Comparison of ENCODE assay signal across 8 cellular contexts in genomic region chr9:38066167-38066906, GRCh38. TPM values are rescaled to one million over a fixed set of nuclear protein-coding genes. Genes with fewer than 3 reads are reported as not detected.
DNase-seq lines count a peak whose midpoint lies in the region; ATAC-seq and TF ChIP-seq lines count a peak whose summit lies in the region.

No MANE protein-coding gene starts in this region.

- H3K4me1 ChIP-seq in heart right ventricle (peaks cover 7 to 82% (median 72%) of the 10 kb centered on the region in 9 donors), right lobe of liver (peaks cover 0 to 49% (median 16%) of the 10 kb centered on the region in 4 donors), vagina (peaks cover 63% of the 10 kb centered on the region)

- WGBS in heart right ventricle, 2 donors, result 45 to 53% methylated on average over 7 of the region's 7 CpGs
- WGBS in right lobe of liver (ENCODE audit: insufficient coverage, low coverage, low lambda C conversion rate, missing lambda C conversion rate), result 14% methylated on average over 5 of the region's 7 CpGs

- intact Hi-C loops in heart right ventricle (cut with DNase I), result loop anchor here (2.0 to 10.0 kb wide), 8 partner anchors 48 to 154 kb away; no protein-coding TSS in a partner anchor
- intact Hi-C loops in cardiac septum (cut with DNase I), result loop anchor here (2.0 to 10.0 kb wide), 3 partner anchors 49 to 262 kb away; partner anchors contain the start of gene DCAF10
- intact Hi-C loops in right lobe of liver (cut with DNase I), result loop anchor here (10.0 kb wide), 2 partner anchors 52 to 152 kb away; no protein-coding TSS in a partner anchor
- intact Hi-C loops in vagina (cut with DNase I), result loop anchor here (5.0 kb wide), 3 partner anchors 44 to 154 kb away; no protein-coding TSS in a partner anchor

- no peak for DNase-seq in heart right ventricle
- no peak for DNase-seq in cardiac septum (ENCODE audit: low spot score)
- no peak for DNase-seq in astrocyte of the cerebellum (ENCODE audit: low read depth)
- DNase-seq in right lobe of liver, result no peak
- no peak for DNase-seq in vagina (ENCODE audit: extremely low spot score in 2 of 2)

- H3K4me3 ChIP-seq in heart right ventricle (peak overlapping the region; percentile 78 to 99 (median 95)), astrocyte of the cerebellum (ENCODE audit: low read depth, low read length) (peak overlapping the region; percentile 87), right lobe of liver (peak overlapping the region; percentile 99), vagina (peak overlapping the region; percentile 91 to 94)

- TF ChIP-seq POLR2A in right lobe of liver (IDR thresholded peaks at IDR 0.05), result no peak
- TF ChIP-seq POLR2A in vagina (IDR thresholded peaks at IDR 0.05), result no peak

- in situ Hi-C loops in astrocyte of the cerebellum (cut with HindIII; ENCODE audit: low sequenced_read_pairs), result loop anchor here (10.0 kb wide), 1 partner anchor 102 kb away; no protein-coding TSS in a partner anchor

- peak in 5 of 8 donors; percentile 2 to 23 (median 3) for ATAC-seq in heart right ventricle
- ATAC-seq in right lobe of liver, result peak in 1 of 4 donors; percentile 3
- ATAC-seq in HG02798 (IDR thresholded peaks at IDR 0.05; ENCODE audit: poor library complexity, unreplicated experiment), result no peak
- no peak for ATAC-seq in HG02852 (IDR thresholded peaks at IDR 0.05; ENCODE audit: unreplicated experiment)
- ATAC-seq in GM21423 (IDR thresholded peaks at IDR 0.05; ENCODE audit: unreplicated experiment), result no peak

- H3K36me3 ChIP-seq in heart right ventricle (no peaks in the 10 kb centered on the region), right lobe of liver (no peaks in the 10 kb centered on the region), vagina (no peaks in the 10 kb centered on the region)

- H3K27ac ChIP-seq in heart right ventricle (peak overlapping the region; percentile 80 to 99 (median 98)), right lobe of liver (peak overlapping the region; percentile 84 to 97 (median 93)), vagina (peak overlapping the region; percentile 87)

- H3K27me3 ChIP-seq in heart right ventricle (peaks cover 0 to 16% (median 0%) of the 10 kb centered on the region in 7 donors), right lobe of liver (no peaks in the 10 kb centered on the region), vagina (no peaks in the 10 kb centered on the region)

- no peaks in the 10 kb centered on the region for H3K9me3 ChIP-seq in heart right ventricle
- H3K9me3 ChIP-seq in right lobe of liver, result no peaks in the 10 kb centered on the region
- no peaks in the 10 kb centered on the region for H3K9me3 ChIP-seq in vagina

- peak in 3 of 9 donors; percentile 6 to 27 (median 24) for TF ChIP-seq CTCF in heart right ventricle (IDR thresholded peaks at IDR 0.05)
- no peak for TF ChIP-seq CTCF in astrocyte of the cerebellum (IDR thresholded peaks at IDR 0.05; ENCODE audit: low read depth, low read length, missing control alignments)
- TF ChIP-seq CTCF in right lobe of liver (IDR thresholded peaks at IDR 0.05), result no peak
- no peak for TF ChIP-seq CTCF in vagina (IDR thresholded peaks at IDR 0.05)

RNA-seq across cellular contexts. Expression of gene SHB, which starts 2.7 kb away (rescaled TPM):
- total RNA-seq in heart right ventricle (10 to 100 TPM; 13.9 to 26.6 (median 18.0) TPM), cardiac septum (39.0 TPM), right lobe of liver (10 to 100 TPM; 12.0 to 43.1 (median 21.9) TPM), vagina (20.9 TPM)
- polyA plus RNA-seq in heart right ventricle, result 10 to 100 TPM in 1 of 2 donors, 1 to 10 TPM in 1; 5.7 to 19.2 TPM

Comparison
In these comparisons a context has a peak if more than half of its experiments do, and no peak if none do; other contexts are left out.
1. ATAC-seq: peak in heart right ventricle (5 of 8); none in HG02798 (single experiment), HG02852 (single experiment) and GM21423 (single experiment).
2. Peak in every context shown above with its lines, with median percentiles within 50 percentile points of each other: H3K27ac ChIP-seq and H3K4me3 ChIP-seq.